ENCODE assay signal across 17 cellular contexts in genomic region chr11:12993626-12994025, GRCh38. TPM values are rescaled to one million over a fixed set of nuclear protein-coding genes. Genes with fewer than 3 reads are reported as not detected.
DNase-seq lines count a peak whose midpoint lies in the region; ATAC-seq and TF ChIP-seq lines count a peak whose summit lies in the region.
"Had no signal": no experiment of that assay in that cellular context is flagged by ENCODE, and none has a peak within 500 bp of the region (broad histone marks: within the 10 kb centered on the region; RNA-seq: fewer than 3 reads in every experiment).

No MANE protein-coding gene starts in this region.

- no peaks in the 10 kb centered on the region for H3K36me3 ChIP-seq in left lung

- H3K27ac ChIP-seq in RWPE1 (no peak overlapping the region), epithelial cell of prostate (peak overlapping the region; percentile 84), left lung (no peak overlapping the region)
- H3K27ac ChIP-seq: A549, HL-60 had no signal

- H3K4me1 ChIP-seq in left lung: no peaks in the 10 kb centered on the region
- H3K4me1 ChIP-seq: A549 had no signal

- intact Hi-C loops in left lung (cut with DNase I): no loop called here

- POLR2A ChIA-PET in RWPE1 (lab: Yijun Ruan, JAX; ENCODE audit: low non-redundant PET): no interaction called here

- H3K27me3 ChIP-seq in left lung: no peaks in the 10 kb centered on the region

- DNase-seq in RWPE1 (ENCODE audit: low spot score) (peak; percentile 19), epithelial cell of prostate (ENCODE audit: low read depth, low spot score) (no peak), left lung (no peak), HuH-7.5 (ENCODE audit: low spot score) (no peak), NCI-H2171 (lab: John Stamatoyannopoulos, UW) (no peak), SW 1271 (lab: John Stamatoyannopoulos, UW) (no peak)
- DNase-seq: CD8-positive, alpha-beta T cell; COR-L47; DMS153; DMS79 treated with DMSO at 0.1 percent for 48 hours; EL; IMR-90 had no signal

- H3K4me3 ChIP-seq in left lung: no peak overlapping the region
- H3K4me3 ChIP-seq: A549 had no signal

- CTCF ChIA-PET in RWPE1 (lab: Yijun Ruan, JAX): interaction anchor here (0.6 kb wide), 1 partner anchor 32 kb away, joined by 3 read pairs; no protein-coding TSS in a partner anchor

- ATAC-seq in left lung (peak; percentile 27), GM19467 (IDR thresholded peaks at IDR 0.05; ENCODE audit: unreplicated experiment) (no peak)
- ATAC-seq: A549; CD8-positive, alpha-beta T cell; HCT116 had no signal

- TF ChIP-seq CTCF in RWPE1 (conservative IDR thresholded peaks at IDR 0.05; ENCODE audit: low read depth) (no peak), left lung (IDR thresholded peaks at IDR 0.05) (no peak)

- no peaks in the 10 kb centered on the region for H3K9me3 ChIP-seq in left lung
- H3K9me3 ChIP-seq: A549 had no signal

RNA-seq across cellular contexts. Expression of gene RASSF10, which starts 15.5 kb away (rescaled TPM):
- total RNA-seq in left lung: 1 to 10 TPM; 2.0 to 4.5 TPM
- total RNA-seq: CD8-positive, alpha-beta T cell; H4; IMR-90 had no signal
